10 cellular contexts compared by ENCODE assay signal in genomic region chr2:113124181-113124961, GRCh38. TPM values are rescaled to one million over a fixed set of nuclear protein-coding genes. Genes with fewer than 3 reads are reported as not detected.
DNase-seq lines count a peak whose midpoint lies in the region; FAIRE-seq and TF ChIP-seq lines count a peak whose summit lies in the region.
"Had no signal": no experiment of that assay in that cellular context is flagged by ENCODE, and none has a peak within 500 bp of the region (broad histone marks: within the 10 kb centered on the region; RNA-seq: fewer than 3 reads in every experiment).

No MANE protein-coding gene starts in this region.

- no peaks in the 10 kb centered on the region for H3K4me1 ChIP-seq in small intestine (ENCODE audit: control insufficient read depth in 2 of 2, insufficient read depth in 1 of 2, low read depth in 1 of 2, low read length in 1 of 2)
- peaks cover 0 to 11% (median 0%) of the 10 kb centered on the region in 4 donors for H3K4me1 ChIP-seq in Peyer's patch

- TF ChIP-seq CTCF in coronary artery (IDR thresholded peaks at IDR 0.05) = no peak
- TF ChIP-seq CTCF in Peyer's patch (IDR thresholded peaks at IDR 0.05) = no peak
- TF ChIP-seq CTCF in mesothelial cell of epicardium (IDR thresholded peaks at IDR 0.05; ENCODE audit: unreplicated experiment) = no peak

- no peaks in the 10 kb centered on the region for H3K36me3 Mint-ChIP-seq in activated naive CD4-positive, alpha-beta T cell treated with anti-CD3 and anti-CD28 coated beads for 36 hours (ENCODE audit: low read depth)
- H3K36me3 Mint-ChIP-seq in activated naive CD4-positive, alpha-beta T cell treated with anti-CD3 and anti-CD28 coated beads, Interleukin-2, amount 10 ng/mL, durations not matched to agents 7 days and 5 days = no peaks in the 10 kb centered on the region
- no peaks in the 10 kb centered on the region for H3K36me3 Mint-ChIP-seq in mesothelial cell of epicardium

- CTCF ChIA-PET in activated naive CD4-positive, alpha-beta T cell treated with anti-CD3 and anti-CD28 coated beads for 36 hours (lab: Charles Lee) = interaction anchor here (0.5 to 2.3 kb wide), 6 partner anchors 12 to 201 kb away, joined by 3 to 10 read pairs (median 4); partner anchors contain the start of gene PSD4
- CTCF ChIA-PET in activated naive CD4-positive, alpha-beta T cell treated with anti-CD3 and anti-CD28 coated beads, Interleukin-2, amount 10 ng/mL, durations not matched to agents 7 days and 5 days (lab: Charles Lee) = interaction anchor here (1.0 to 1.7 kb wide), 2 partner anchors 9 to 13 kb away, joined by 3 to 6 read pairs; no protein-coding TSS in a partner anchor

- H3K27ac ChIP-seq in coronary artery (peak overlapping the region in 1 of 2 donors; percentile 22), small intestine (ENCODE audit: low read depth in 1 of 2, low read length in 1 of 2) (no peak overlapping the region), Peyer's patch (no peak overlapping the region)
- H3K27ac ChIP-seq: thoracic aorta had no signal

- no peak for TF ChIP-seq POLR2A in Peyer's patch (IDR thresholded peaks at IDR 0.05)

- H3K4me3 ChIP-seq in coronary artery (no peak overlapping the region), small intestine (ENCODE audit: low read depth in 1 of 2, low read length in 2 of 2) (no peak overlapping the region), Peyer's patch (no peak overlapping the region)
- H3K4me3 ChIP-seq: thoracic aorta had no signal

- H3K4me3 Mint-ChIP-seq in activated naive CD4-positive, alpha-beta T cell treated with anti-CD3 and anti-CD28 coated beads for 36 hours = no peak overlapping the region
- no peak overlapping the region for H3K4me3 Mint-ChIP-seq in activated naive CD4-positive, alpha-beta T cell treated with anti-CD3 and anti-CD28 coated beads, Interleukin-2, amount 10 ng/mL, durations not matched to agents 7 days and 5 days
- no peak overlapping the region for H3K4me3 Mint-ChIP-seq in mesothelial cell of epicardium

- 53 to 60% (median 55%) methylated on average over 12 of the region's 12 CpGs for WGBS in small intestine, 3 donors

- H3K9me3 Mint-ChIP-seq in activated naive CD4-positive, alpha-beta T cell treated with anti-CD3 and anti-CD28 coated beads for 36 hours = no peaks in the 10 kb centered on the region
- H3K9me3 Mint-ChIP-seq in activated naive CD4-positive, alpha-beta T cell treated with anti-CD3 and anti-CD28 coated beads, Interleukin-2, amount 10 ng/mL, durations not matched to agents 7 days and 5 days = no peaks in the 10 kb centered on the region
- H3K9me3 Mint-ChIP-seq in mesothelial cell of epicardium = no peaks in the 10 kb centered on the region

- DNase-seq in activated naive CD4-positive, alpha-beta T cell treated with anti-CD3 and anti-CD28 coated beads for 36 hours = peak; percentile 40
- no peak for DNase-seq in activated naive CD4-positive, alpha-beta T cell treated with anti-CD3 and anti-CD28 coated beads, Interleukin-2, amount 10 ng/mL, durations not matched to agents 7 days and 5 days
- DNase-seq in Kasumi-1 (lab: John Stamatoyannopoulos, UW) = peak; percentile 50 to 68
- DNase-seq in coronary artery (ENCODE audit: low spot score) = peak; percentile 29
- DNase-seq in small intestine = peak; percentile 37
- DNase-seq in Peyer's patch = no peak
- DNase-seq in OCI-M2 (lab: John Stamatoyannopoulos, UW; ENCODE audit: unreplicated experiment) = no peak
- no peak for DNase-seq in mesothelial cell of epicardium (ENCODE audit: low spot score in 2 of 2, unreplicated experiment in 2 of 2)

- H3K9me3 ChIP-seq in small intestine (ENCODE audit: control insufficient read depth, low read depth) = no peaks in the 10 kb centered on the region
- no peaks in the 10 kb centered on the region for H3K9me3 ChIP-seq in Peyer's patch
- H3K9me3 ChIP-seq: thoracic aorta had no signal

- peaks cover 0 to 2% of the 10 kb centered on the region in 2 donors for H3K27me3 ChIP-seq in small intestine (ENCODE audit: control insufficient read depth in 2 of 2, insufficient read depth in 2 of 2, low read length in 2 of 2)
- no peaks in the 10 kb centered on the region for H3K27me3 ChIP-seq in Peyer's patch

- intact Hi-C loops in activated naive CD4-positive, alpha-beta T cell treated with anti-CD3 and anti-CD28 coated beads for 36 hours (cut with micrococcal nuclease) = loop anchor here (1.0 to 2.0 kb wide), 2 partner anchors 8 to 20 kb away; no protein-coding TSS in a partner anchor

- no peaks in the 10 kb centered on the region for H3K27me3 Mint-ChIP-seq in activated naive CD4-positive, alpha-beta T cell treated with anti-CD3 and anti-CD28 coated beads for 36 hours (ENCODE audit: low read depth)
- peaks cover 43% of the 10 kb centered on the region for H3K27me3 Mint-ChIP-seq in activated naive CD4-positive, alpha-beta T cell treated with anti-CD3 and anti-CD28 coated beads, Interleukin-2, amount 10 ng/mL, durations not matched to agents 7 days and 5 days
- peaks cover 68% of the 10 kb centered on the region for H3K27me3 Mint-ChIP-seq in mesothelial cell of epicardium (ENCODE audit: low read depth)

- no peak for FAIRE-seq in small intestine (lab: Jason Lieb, UNC)

- no peak overlapping the region for H3K27ac Mint-ChIP-seq in activated naive CD4-positive, alpha-beta T cell treated with anti-CD3 and anti-CD28 coated beads for 36 hours
- H3K27ac Mint-ChIP-seq in activated naive CD4-positive, alpha-beta T cell treated with anti-CD3 and anti-CD28 coated beads, Interleukin-2, amount 10 ng/mL, durations not matched to agents 7 days and 5 days = no peak overlapping the region
- no peak overlapping the region for H3K27ac Mint-ChIP-seq in mesothelial cell of epicardium

- H3K36me3 ChIP-seq in small intestine (ENCODE audit: control insufficient read depth in 2 of 2, insufficient read depth in 2 of 2, low read length in 2 of 2) (no peaks in the 10 kb centered on the region), Peyer's patch (no peaks in the 10 kb centered on the region)
- H3K36me3 ChIP-seq: thoracic aorta had no signal

- peaks cover 23% of the 10 kb centered on the region for H3K4me1 Mint-ChIP-seq in activated naive CD4-positive, alpha-beta T cell treated with anti-CD3 and anti-CD28 coated beads for 36 hours (ENCODE audit: low read depth)
- peaks cover 14% of the 10 kb centered on the region for H3K4me1 Mint-ChIP-seq in activated naive CD4-positive, alpha-beta T cell treated with anti-CD3 and anti-CD28 coated beads, Interleukin-2, amount 10 ng/mL, durations not matched to agents 7 days and 5 days
- peaks cover 6% of the 10 kb centered on the region for H3K4me1 Mint-ChIP-seq in mesothelial cell of epicardium

RNA-seq across cellular contexts. Expression of gene IL1RN, which starts 3.0 kb away (rescaled TPM):
- total RNA-seq in activated naive CD4-positive, alpha-beta T cell treated with anti-CD3 and anti-CD28 coated beads for 36 hours = 1 to 10 TPM in 1 of 2 experiments, under 1 TPM in 1; 0.77 to 1.2 TPM
- polyA plus RNA-seq in small intestine = 10 to 100 TPM; 21.3 to 69.8 (median 27.3) TPM
- 10 to 100 TPM in 2 of 4 donors, 1 to 10 TPM in 1, not detected in 1; 8.0 to 42.7 (median 17.7) TPM for total RNA-seq in Peyer's patch
- total RNA-seq in mesothelial cell of epicardium = not detected in 3 replicates
- total RNA-seq: SK-MEL-5 had no signal

RNA-seq across cellular contexts. Expression of gene PSD4, which starts 49.4 kb away (rescaled TPM):
- 10 to 100 TPM; 85.9 to 87.4 TPM for total RNA-seq in activated naive CD4-positive, alpha-beta T cell treated with anti-CD3 and anti-CD28 coated beads for 36 hours
- polyA plus RNA-seq in small intestine = 10 to 100 TPM; 24.7 to 39.2 (median 31.8) TPM
- 100 to 1,000 TPM; 125 to 284 (median 212) TPM for total RNA-seq in Peyer's patch
- 16.6 to 21.4 TPM (median 20.1 TPM) in 3 replicates for total RNA-seq in mesothelial cell of epicardium

RNA-seq across cellular contexts. Expression of gene IL1F10, which starts 56.6 kb away (rescaled TPM):
- not detected for total RNA-seq in activated naive CD4-positive, alpha-beta T cell treated with anti-CD3 and anti-CD28 coated beads for 36 hours
- polyA plus RNA-seq in small intestine = not detected
- not detected for total RNA-seq in Peyer's patch
- not detected in 3 replicates for total RNA-seq in mesothelial cell of epicardium
- total RNA-seq: SK-MEL-5, thoracic aorta had no signal

Comparison
In these comparisons a context has a peak if more than half of its experiments do, and no peak if none do; other contexts are left out.
1. DNase-seq: peak in activated naive CD4-positive, alpha-beta T cell treated with anti-CD3 and anti-CD28 coated beads for 36 hours (single experiment), Kasumi-1 (2 of 2), coronary artery (single experiment) and small intestine (single experiment); none in activated naive CD4-positive, alpha-beta T cell treated with anti-CD3 and anti-CD28 coated beads, Interleukin-2, amount 10 ng/mL, durations not matched to agents 7 days and 5 days (single experiment), Peyer's patch (0 of 3), OCI-M2 (single experiment) and mesothelial cell of epicardium (0 of 2).